Comparison of ENCODE assay signal across 8 cellular contexts in the genomic region with DNA sequence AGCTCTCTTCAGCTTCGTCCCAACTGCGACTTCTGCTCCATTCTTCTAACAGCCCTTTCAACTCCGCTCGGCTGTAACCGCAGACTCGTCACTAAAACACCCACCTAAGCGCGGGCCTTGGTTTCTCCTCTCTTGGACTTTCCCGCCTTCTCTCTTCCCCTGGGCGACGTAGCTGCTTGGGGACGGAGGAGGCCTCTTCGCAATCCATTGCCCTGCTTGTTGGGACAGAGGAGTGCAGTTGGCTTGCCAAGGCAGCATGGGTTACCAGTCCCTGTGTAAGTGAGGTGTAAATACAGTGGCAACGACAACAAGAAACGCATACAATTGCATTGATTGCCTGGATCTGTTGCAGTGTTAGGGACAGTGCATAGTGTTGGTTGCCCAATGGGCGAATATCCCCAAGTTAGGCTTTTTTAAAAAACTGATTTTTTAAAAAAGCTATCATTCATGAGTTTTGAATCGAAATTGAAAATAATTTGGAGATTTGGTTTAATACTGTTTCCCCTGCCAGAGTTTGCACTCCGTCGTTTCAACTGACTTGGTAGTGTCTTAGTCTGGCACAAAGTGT.
DNase-seq lines count a peak whose midpoint lies in the region; ATAC-seq and TF ChIP-seq lines count a peak whose summit lies in the region.

No MANE protein-coding gene starts in this region.

- H3K9me2 ChIP-seq in MM.1S (replicated peaks; ENCODE audit: insufficient read depth, low read length), result no peaks in the 10 kb centered on the region

- no peaks in the 10 kb centered on the region for H3K36me3 ChIP-seq in MM.1S (replicated peaks; ENCODE audit: insufficient read depth, low read length)

- H3F3A ChIP-seq in MM.1S (ENCODE audit: insufficient read depth, low read length), result peaks cover 14% of the 10 kb centered on the region; the same call in 1 of the 2 replicates

- peaks cover 12% of the 10 kb centered on the region; the same call in 1 of the 2 replicates for H3K4me1 ChIP-seq in MM.1S (ENCODE audit: low read length)

- H3K9ac ChIP-seq in MM.1S (ENCODE audit: low read length), result peak overlapping the region; percentile 99

- DNase-seq in DMS114 treated with DMSO at 0.1 percent for 48 hours (lab: John Stamatoyannopoulos, UW; ENCODE audit: unreplicated experiment), result peak; percentile 82
- peak; percentile 66 for DNase-seq in MM.1S
- peak; percentile 53 for DNase-seq in activated CD8-positive, alpha-beta memory T cell treated with anti-CD3 and anti-CD28 coated beads, Interleukin-2, amount 50 U/mL, for 1 hour (ENCODE audit: extremely low read depth)
- no peak for DNase-seq in fibroblast of pulmonary artery (ENCODE audit: low read depth)
- no peak for DNase-seq in retinal pigment epithelial cell (ENCODE audit: low read depth)
- DNase-seq in COR-L47 (lab: John Stamatoyannopoulos, UW), result no peak
- DNase-seq in HuH-7.5 (ENCODE audit: low spot score), result no peak

- peak overlapping the region; percentile 90 for H2AFZ ChIP-seq in MM.1S (ENCODE audit: low read length)

- peak; percentile 41 for ATAC-seq in GM21825 (IDR thresholded peaks at IDR 0.05; ENCODE audit: unreplicated experiment)

- TF ChIP-seq CTCF in MM.1S (IDR thresholded peaks at IDR 0.05; ENCODE audit: low read length), result no peak
- no peak for TF ChIP-seq CTCF in fibroblast of pulmonary artery (IDR thresholded peaks at IDR 0.05; ENCODE audit: low read length, missing control alignments)
- TF ChIP-seq CTCF in retinal pigment epithelial cell (conservative IDR thresholded peaks at IDR 0.05; ENCODE audit: low read depth, low read length), result no peak

- peaks cover 30% of the 10 kb centered on the region for H3K79me2 ChIP-seq in MM.1S (ENCODE audit: low read length)

- H3K4me3 ChIP-seq in MM.1S (ENCODE audit: low read length) (peak overlapping the region; percentile 99), fibroblast of pulmonary artery (replicated peaks; ENCODE audit: low read depth, low read length) (peak overlapping the region; percentile 96), retinal pigment epithelial cell (ENCODE audit: low read length) (peak overlapping the region; percentile 90)

- no peaks in the 10 kb centered on the region for H3K9me3 ChIP-seq in MM.1S (replicated peaks; ENCODE audit: insufficient read depth, low read length)

- no peaks in the 10 kb centered on the region for H3K27me3 ChIP-seq in MM.1S (replicated peaks; ENCODE audit: insufficient read depth, low read length)

- H3K4me2 ChIP-seq in MM.1S (ENCODE audit: low read depth, low read length), result peak overlapping the region; percentile 69

- no peaks in the 10 kb centered on the region for H4K20me1 ChIP-seq in MM.1S (ENCODE audit: insufficient read depth, low read length)

- peak overlapping the region; percentile 75 for H3K27ac ChIP-seq in MM.1S (ENCODE audit: low read length)

Comparison
In these comparisons a context has a peak if more than half of its experiments do, and no peak if none do; other contexts are left out.
1. DNase-seq: peak in DMS114 treated with DMSO at 0.1 percent for 48 hours (single experiment), MM.1S (single experiment) and activated CD8-positive, alpha-beta memory T cell treated with anti-CD3 and anti-CD28 coated beads, Interleukin-2, amount 50 U/mL, for 1 hour (single experiment); none in fibroblast of pulmonary artery (single experiment), retinal pigment epithelial cell (single experiment), COR-L47 (single experiment) and HuH-7.5 (single experiment).
2. Peak in every context shown above with its lines, with median percentiles within 50 percentile points of each other: H3K4me3 ChIP-seq.